18 cellular contexts compared by ENCODE assay signal in genomic region chrX:100248894-100249493, GRCh38.
DNase-seq lines count a peak whose midpoint lies in the region; ATAC-seq, FAIRE-seq and TF ChIP-seq lines count a peak whose summit lies in the region.
"Had no signal": no experiment of that assay in that cellular context is flagged by ENCODE, and none has a peak within 500 bp of the region (broad histone marks: within the 10 kb centered on the region; RNA-seq: fewer than 3 reads in every experiment).

No MANE protein-coding gene starts in this region.

- no peaks in the 10 kb centered on the region for H3K27me3 ChIP-seq in GM12878 (replicated peaks in 1 of 2; ENCODE audit: control insufficient read depth in 2 of 2, insufficient read depth in 2 of 2, low read length in 1 of 2)

- SMC1A ChIA-PET in GM12878 (lab: Charles Lee; ENCODE audit: uncharacterized antibody, unreplicated experiment) = no interaction called here

- intact Hi-C loops in GM12878 (cut with micrococcal nuclease; ENCODE audit: unreplicated experiment) (no loop called here), left colon (cut with DNase I, micrococcal nuclease) (no loop called here)

- POLR2A ChIA-PET in HEK293T (lab: Yijun Ruan, JAX) (no interaction called here), GM12878 (lab: Charles Lee) (no interaction called here)

- in situ Hi-C loops in GM12878 (cut with MboI) = no loop called here

- no peak overlapping the region for H3K4me3 ChIP-seq in GM12878
- H3K4me3 ChIP-seq: BLaER1, HAP-1 had no signal

- no peaks in the 10 kb centered on the region for H3K4me1 ChIP-seq in GM12878 (ENCODE audit: control insufficient read depth, insufficient read depth, low read length)
- H3K4me1 ChIP-seq: BLaER1, Caco-2, HAP-1 had no signal

- no TSS peak for BruUV-seq in GM12878 (replicated peaks; lab: Mats Ljungman, UMichigan)

- TF ChIP-seq RAD21 in GM12878 (IDR thresholded peaks at IDR 0.05; ENCODE audit: insufficient read depth, low read depth, low read length) = no peak

- no peaks in the 10 kb centered on the region for H3K79me2 ChIP-seq in GM12878 (ENCODE audit: control insufficient read depth, insufficient read depth, low read length)

- no peak overlapping the region for H3K27ac ChIP-seq in GM12878 (ENCODE audit: control insufficient read depth, insufficient read depth)
- H3K27ac ChIP-seq: BLaER1, C4-2B had no signal

- WGBS in GM12878 (ENCODE audit: insufficient coverage, insufficient replicate concordance, low lambda C conversion rate, missing lambda C conversion rate) = 18% methylated on average over 4 of the region's 4 CpGs

- TF ChIP-seq EP300 in GM12878 (IDR thresholded peaks at IDR 0.05; ENCODE audit: borderline replicate concordance in 1 of 2, control insufficient read depth in 1 of 2, low read depth in 2 of 2, low read length in 2 of 2) = no peak

- ATAC-seq in GM12878 (no peak), left colon (peak; percentile 93), GM18498 (IDR thresholded peaks at IDR 0.05; ENCODE audit: unreplicated experiment) (no peak), GM21360 (IDR thresholded peaks at IDR 0.05; ENCODE audit: unreplicated experiment) (no peak), HG02970 (IDR thresholded peaks at IDR 0.05; ENCODE audit: low FRiP score, unreplicated experiment) (no peak)
- ATAC-seq: CD8-positive, alpha-beta T cell had no signal

- CTCF ChIA-PET in HEK293T (lab: Yijun Ruan, JAX) = no interaction called here
- CTCF ChIA-PET in GM12878 (lab: Yijun Ruan, JAX) = interaction anchor here (0.5 kb wide), 1 partner anchor 915 kb away, joined by 3 read pairs; no protein-coding TSS in a partner anchor

- H2AFZ ChIP-seq in GM12878 (ENCODE audit: control insufficient read depth, low read depth, low read length) = no peak overlapping the region

- H3K9ac ChIP-seq in GM12878 (ENCODE audit: control insufficient read depth, insufficient read depth, low read length) = no peak overlapping the region
- H3K9ac ChIP-seq: BLaER1 had no signal

- H3K4me2 ChIP-seq in GM12878 (ENCODE audit: control insufficient read depth, insufficient read depth) = no peak overlapping the region
- H3K4me2 ChIP-seq: BLaER1 had no signal

- no peaks in the 10 kb centered on the region for H3K36me3 ChIP-seq in GM12878 (ENCODE audit: control insufficient read depth in 2 of 2, insufficient read depth in 2 of 2, low read length in 1 of 2)
- H3K36me3 ChIP-seq: BLaER1, HAP-1 had no signal

- TF ChIP-seq CTCF in GM12878 (IDR thresholded peaks at IDR 0.05 in 2 of 3, conservative IDR thresholded peaks at IDR 0.05 in 1 of 3; ENCODE audit: control insufficient read depth in 2 of 3, extremely low read depth in 1 of 3, insufficient read depth in 1 of 3, low read depth in 3 of 3, low read length in 3 of 3) = no peak

- no peak for TF ChIP-seq POLR2A in GM12878 (IDR thresholded peaks at IDR 0.05; ENCODE audit: low read depth, low read length)

- no peaks in the 10 kb centered on the region; the same call in 2 of the 3 replicates for H3K9me3 ChIP-seq in GM12878 (replicated peaks; ENCODE audit: control insufficient read depth, insufficient read depth, low read length)
- H3K9me3 ChIP-seq: BLaER1, Caco-2, HAP-1 had no signal

- no peak for FAIRE-seq in GM12878 (lab: Jason Lieb, UNC)
- FAIRE-seq: G401.6, GM18507, H54 had no signal

- no peaks in the 10 kb centered on the region for H4K20me1 ChIP-seq in GM12878 (ENCODE audit: control insufficient read depth, insufficient read depth)
- H4K20me1 ChIP-seq: BLaER1 had no signal

- DNase-seq in HEK293T (ENCODE audit: extremely low spot score) (no peak), GM12878 (ENCODE audit: low read depth, low spot score) (no peak), left colon (no peak)
- DNase-seq: Caco-2; CD4-positive, CD25-positive, alpha-beta regulatory T cell; CD8-positive, alpha-beta T cell; DMS153; DND-41; GOT3 had no signal

- RAD21 ChIA-PET in GM12878 (lab: Charles Lee; ENCODE audit: unreplicated experiment) = no interaction called here

TF ChIP-seq in HEK293T, 16 proteins besides CTCF, POLR2A, EP300 and RAD21:
- TF ChIP-seq NFRKB (IDR thresholded peaks at IDR 0.05) (no peak), ELF4 (IDR thresholded peaks at IDR 0.05) (peak; percentile 84)

TF ChIP-seq in GM12878, 131 proteins besides CTCF, POLR2A, EP300 and RAD21:
- peak; percentile 45; the same call in 1 of the 2 replicates for TF ChIP-seq ZBTB40 (IDR thresholded peaks at IDR 0.05; ENCODE audit: borderline replicate concordance)
- no peak for TF ChIP-seq PKNOX1 (IDR thresholded peaks at IDR 0.05)
